2 cellular contexts compared by ENCODE assay signal in genomic region chrX:66262807-66263206, GRCh38.
TF ChIP-seq lines count a peak whose summit lies in the region.

No MANE protein-coding gene starts in this region.

TF ChIP-seq in IMR-90, 13 proteins besides CTCF, POLR2A, EP300 and RAD21:
- TF ChIP-seq RFX5 (IDR thresholded peaks at IDR 0.05; ENCODE audit: low read depth, low read length), result no peak
- TF ChIP-seq MAFK (IDR thresholded peaks at IDR 0.05; ENCODE audit: low read depth, low read length), result peak; percentile 86
- no peak for TF ChIP-seq CHD1 (IDR thresholded peaks at IDR 0.05; ENCODE audit: low read depth, low read length)
- no peak for TF ChIP-seq MAZ (IDR thresholded peaks at IDR 0.05; ENCODE audit: borderline replicate concordance, low read depth, low read length)
- no peak for TF ChIP-seq CEBPB (IDR thresholded peaks at IDR 0.05; ENCODE audit: low read depth, low read length)
- TF ChIP-seq MXI1 (IDR thresholded peaks at IDR 0.05; ENCODE audit: borderline replicate concordance, low read depth, low read length), result no peak
- no peak for TF ChIP-seq NFE2L2 (IDR thresholded peaks at IDR 0.05; ENCODE audit: low read depth, low read length)
- TF ChIP-seq BHLHE40 (IDR thresholded peaks at IDR 0.05; ENCODE audit: low read depth, low read length), result no peak

TF ChIP-seq in H1, 55 proteins besides CTCF, POLR2A, EP300 and RAD21:
- TF ChIP-seq MAFK (IDR thresholded peaks at IDR 0.05; ENCODE audit: low read depth, low read length), result peak; percentile 43; the same call in 1 of the 2 replicates
- no peak for TF ChIP-seq SIRT6 (IDR thresholded peaks at IDR 0.05; ENCODE audit: low read length)
